In genomic region chr12:54495327-54495726, GRCh38 we compare ENCODE assay signal across 29 cellular contexts. TPM values are rescaled to one million over a fixed set of nuclear protein-coding genes. Genes with fewer than 3 reads are reported as not detected.
"Had no signal": no experiment of that assay in that cellular context is flagged by ENCODE, and none has a peak within 500 bp of the region (broad histone marks: within the 10 kb centered on the region; RNA-seq: fewer than 3 reads in every experiment).

No MANE protein-coding gene starts in this region.

- FAIRE-seq: urothelium cell line had no signal

- H3K4me3 ChIP-seq: stomach, suprapubic skin, testis, thoracic aorta, thyroid gland, tibial artery, tibial nerve, transverse colon, upper lobe of left lung, upper lobe of right lung, uterus, vagina had no signal

- H3K27ac ChIP-seq: stomach, suprapubic skin, testis, thoracic aorta, thyroid gland, tibial artery, tibial nerve, transverse colon, upper lobe of left lung, upper lobe of right lung, uterus, vagina had no signal

- H3K27me3 ChIP-seq: suprapubic skin, testis, thyroid gland, tibial artery, tibial nerve, transverse colon, upper lobe of left lung, upper lobe of right lung, uterus, vagina had no signal

- H3K9me3 ChIP-seq: stomach, suprapubic skin, testis, thoracic aorta, thyroid gland, tibial artery, tibial nerve, transverse colon, upper lobe of left lung, upper lobe of right lung, uterus, vagina had no signal

- DNase-seq: stimulated activated CD4-positive, alpha-beta T cell treated with anti-CD3 and anti-CD28 coated beads, Interleukin-2, amount 100 ng/mL, for 48 hours; stimulated activated CD4-positive, alpha-beta T cell treated with anti-CD3 and anti-CD28 coated beads, Interleukin-4, amount 100 ng/mL, for 1 hour; stimulated activated CD4-positive, alpha-beta T cell treated with anti-CD3 and anti-CD28 coated beads, Interleukin-4, amount 100 ng/mL, for 24 hours; stimulated activated CD4-positive, alpha-beta T cell treated with anti-CD3 and anti-CD28 coated beads, Interleukin-4, amount 100 ng/mL, for 4 hours; stimulated activated CD8-positive, alpha-beta memory T cell treated with anti-CD3 and anti-CD28 coated beads, Interleukin-4, amount 100 ng/mL, for 48 hours; stimulated activated naive B cell treated with anti-CD40 and anti-IgM and Interleukin-4, amounts not matched to agents 10 μg/mL and 1 μg/mL and 100 μg/mL, for 72 hours; stimulated activated naive CD4-positive, alpha-beta T cell; stimulated activated naive CD4-positive, alpha-beta T cell treated with Interleukin-2 at 50 U/mL for 16 hours; stimulated activated naive CD8-positive, alpha-beta T cell treated with anti-CD3 and anti-CD28 coated beads, Interleukin-15, amount 100 ng/mL, for 72 hours; stimulated activated naive CD8-positive, alpha-beta T cell treated with anti-CD3 and anti-CD28 coated beads, Interleukin-15, Interleukin-2, amounts not matched to agents 100 U/mL and 50 U/mL, for 24 hours; stomach; substantia nigra; testis; thyroid gland; tibial artery; transverse colon; trophoblast cell; upper lobe of left lung; upper lobe of right lung; uterus had no signal

- H3K4me1 ChIP-seq: stomach, suprapubic skin, testis, thyroid gland, tibial artery, tibial nerve, uterus, vagina had no signal

- ATAC-seq: stimulated activated effector memory CD8-positive, alpha-beta T cell treated with anti-CD3 and anti-CD28 coated beads, Interleukin-12 subunit alpha, Interleukin-12 subunit beta, amount 100 ng/mL, for 72 hours; stimulated activated memory B cell treated with anti-CD40 and anti-IgM and Interleukin-4, amounts not matched to agents 10 μg/mL and 1 μg/mL and 100 μg/mL, for 72 hours; stimulated activated naive B cell treated with anti-CD40 and anti-IgM and Interleukin-4, amounts not matched to agents 10 μg/mL and 1 μg/mL and 100 μg/mL, for 72 hours; stimulated activated naive CD8-positive, alpha-beta T cell treated with anti-CD3 and anti-CD28 coated beads, Interleukin-15, amount 100 ng/mL, for 72 hours; stimulated activated naive CD8-positive, alpha-beta T cell treated with anti-CD3 and anti-CD28 coated beads, Interleukin-15, Interleukin-2, amounts not matched to agents 100 U/mL and 50 U/mL, for 24 hours; upper lobe of right lung had no signal

- H3K36me3 ChIP-seq: stomach, suprapubic skin, thoracic aorta, thyroid gland, tibial nerve, transverse colon, upper lobe of left lung, upper lobe of right lung, uterus, vagina had no signal

RNA-seq across cellular contexts. Expression of gene GTSF1, which starts 21.9 kb away (rescaled TPM):
- total RNA-seq: stomach, suprapubic skin, temporal lobe, thoracic aorta, transverse colon, urinary bladder, uterus had no signal
